15 cellular contexts compared by ENCODE assay signal in genomic region chr13:77406644-77407440, GRCh38.
DNase-seq lines count a peak whose midpoint lies in the region; ATAC-seq, FAIRE-seq and TF ChIP-seq lines count a peak whose summit lies in the region.
"Had no signal": no experiment of that assay in that cellular context is flagged by ENCODE, and none has a peak within 500 bp of the region (broad histone marks: within the 10 kb centered on the region; RNA-seq: fewer than 3 reads in every experiment).

No MANE protein-coding gene starts in this region.

- in situ Hi-C loops in GM12878 (cut with MboI), result no loop called here

- H4K91ac ChIP-seq in neuronal stem cell (ENCODE audit: low read depth, low read length, poor library complexity), result no peak overlapping the region

- H2BK15ac ChIP-seq in neuronal stem cell (ENCODE audit: low read length), result no peak overlapping the region

- H3K27ac ChIP-seq in A673 (ENCODE audit: low read depth, low read length, poor library complexity, severe bottlenecking) (no peak overlapping the region), GM12878 (ENCODE audit: control insufficient read depth, insufficient read depth) (no peak overlapping the region), neuronal stem cell (replicated peaks; ENCODE audit: low read length) (no peak overlapping the region), kidney (ENCODE audit: low read depth in 2 of 2, low read length in 2 of 2) (no peak overlapping the region)
- H3K27ac ChIP-seq: C4-2B had no signal

- DNase-seq in A673 (ENCODE audit: low spot score), result peak; percentile 69
- DNase-seq in NB4 (ENCODE audit: low read depth), result peak; percentile 63
- no peak for DNase-seq in GM12878 (ENCODE audit: low read depth, low spot score)
- no peak for DNase-seq in neuronal stem cell (ENCODE audit: low spot score)
- no peak for DNase-seq in HuH-7.5 (ENCODE audit: low spot score)
- no peak for DNase-seq in kidney
- DNase-seq: CD4-positive, alpha-beta memory T cell; DMS79; HCEC 1CT; HFFc6 had no signal

- H2AFZ ChIP-seq in GM12878 (ENCODE audit: control insufficient read depth, low read depth, low read length) (peak overlapping the region; percentile 16; the same call in 1 of the 2 replicates), neuronal stem cell (ENCODE audit: low read length) (peak overlapping the region; percentile 28)

- no peaks in the 10 kb centered on the region for H3K9me3 ChIP-seq in A673 (ENCODE audit: low read depth, low read length, poor library complexity, severe bottlenecking)
- H3K9me3 ChIP-seq in GM12878 (replicated peaks; ENCODE audit: control insufficient read depth, insufficient read depth, low read length), result no peaks in the 10 kb centered on the region
- no peaks in the 10 kb centered on the region for H3K9me3 ChIP-seq in neuronal stem cell (replicated peaks in 1 of 2; ENCODE audit: control insufficient read depth in 2 of 2, insufficient read depth in 1 of 2, low read depth in 1 of 2, low read length in 2 of 2)
- no peaks in the 10 kb centered on the region for H3K9me3 ChIP-seq in kidney (ENCODE audit: control insufficient read depth in 1 of 2, low read length in 2 of 2)

- no peak overlapping the region for H3K4ac ChIP-seq in neuronal stem cell (ENCODE audit: low read length)

- RAD21 ChIA-PET in GM12878 (lab: Charles Lee; ENCODE audit: unreplicated experiment), result no interaction called here

- no peak overlapping the region for H3K14ac ChIP-seq in neuronal stem cell (ENCODE audit: low read length)

- H3K4me1 ChIP-seq in A673 (ENCODE audit: insufficient read depth, low read length, poor library complexity, severe bottlenecking), result no peaks in the 10 kb centered on the region
- H3K4me1 ChIP-seq in GM12878 (ENCODE audit: control insufficient read depth, insufficient read depth, low read length), result no peaks in the 10 kb centered on the region
- peaks cover 0 to 3% of the 10 kb centered on the region in 2 donors for H3K4me1 ChIP-seq in neuronal stem cell (ENCODE audit: control insufficient read depth in 2 of 2, insufficient read depth in 1 of 2, low read depth in 1 of 2, low read length in 2 of 2)
- H3K4me1 ChIP-seq in kidney (ENCODE audit: control insufficient read depth in 1 of 2, insufficient read depth in 1 of 2, low read depth in 1 of 2, low read length in 2 of 2), result no peaks in the 10 kb centered on the region

- no TSS peak for BruUV-seq in A673 (replicated peaks; lab: Mats Ljungman, UMichigan)
- no TSS peak for BruUV-seq in GM12878 (replicated peaks; lab: Mats Ljungman, UMichigan)

- intact Hi-C loops in A673 (cut with micrococcal nuclease; ENCODE audit: unreplicated experiment) (no loop called here), GM12878 (cut with micrococcal nuclease; ENCODE audit: unreplicated experiment) (no loop called here), kidney (cut with DNase I) (no loop called here)

- ATAC-seq in GM12878 (no peak), GM19395 (IDR thresholded peaks at IDR 0.05; ENCODE audit: unreplicated experiment) (no peak)
- ATAC-seq: HepG2 had no signal

- H4K8ac ChIP-seq in neuronal stem cell (ENCODE audit: low read depth, low read length), result no peak overlapping the region

- H3K79me2 ChIP-seq in GM12878 (ENCODE audit: control insufficient read depth, insufficient read depth, low read length), result no peaks in the 10 kb centered on the region

- H3K9ac ChIP-seq in GM12878 (ENCODE audit: control insufficient read depth, insufficient read depth, low read length) (no peak overlapping the region), neuronal stem cell (ENCODE audit: low read depth, low read length, poor library complexity) (no peak overlapping the region), kidney (ENCODE audit: low read length in 2 of 2) (no peak overlapping the region)

- SMC1A ChIA-PET in GM12878 (lab: Charles Lee; ENCODE audit: uncharacterized antibody, unreplicated experiment), result interaction anchor here (0.7 to 1.8 kb wide), 5 partner anchors 9 to 18 kb away, joined by 3 to 8 read pairs (median 4); no protein-coding TSS in a partner anchor

- no peaks in the 10 kb centered on the region for H4K20me1 ChIP-seq in GM12878 (ENCODE audit: control insufficient read depth, insufficient read depth)

- H3K4me2 ChIP-seq in GM12878 (ENCODE audit: control insufficient read depth, insufficient read depth) (no peak overlapping the region), neuronal stem cell (ENCODE audit: insufficient read depth, low read length, poor library complexity, severe bottlenecking) (no peak overlapping the region)

- no peak for TF ChIP-seq EP300 in GM12878 (IDR thresholded peaks at IDR 0.05; ENCODE audit: borderline replicate concordance in 1 of 2, control insufficient read depth in 1 of 2, low read depth in 2 of 2, low read length in 2 of 2)

- H3K27me3 ChIP-seq in A673 (replicated peaks; ENCODE audit: insufficient read depth, low read depth, low read length, poor library complexity), result no peaks in the 10 kb centered on the region
- no peaks in the 10 kb centered on the region for H3K27me3 ChIP-seq in GM12878 (replicated peaks in 1 of 2; ENCODE audit: control insufficient read depth in 2 of 2, insufficient read depth in 2 of 2, low read length in 1 of 2)
- no peaks in the 10 kb centered on the region for H3K27me3 ChIP-seq in neuronal stem cell (ENCODE audit: control insufficient read depth in 3 of 3, insufficient read depth in 3 of 3, low read depth in 1 of 3, low read length in 3 of 3)

- TF ChIP-seq CTCF in A673 (conservative IDR thresholded peaks at IDR 0.05; ENCODE audit: low read depth, low read length) (no peak), NB4 (IDR thresholded peaks at IDR 0.05; ENCODE audit: low read depth, low read length) (no peak), GM12878 (IDR thresholded peaks at IDR 0.05 in 2 of 3, conservative IDR thresholded peaks at IDR 0.05 in 1 of 3; ENCODE audit: control insufficient read depth in 2 of 3, extremely low read depth in 1 of 3, insufficient read depth in 1 of 3, low read depth in 3 of 3, low read length in 3 of 3) (no peak), kidney (IDR thresholded peaks at IDR 0.05; ENCODE audit: borderline replicate concordance, extremely low read depth, insufficient read depth) (no peak)

- TF ChIP-seq POLR2A in NB4 (IDR thresholded peaks at IDR 0.05; ENCODE audit: extremely low read depth, insufficient read length), result no peak
- TF ChIP-seq POLR2A in GM12878 (IDR thresholded peaks at IDR 0.05; ENCODE audit: low read depth, low read length), result no peak

- H2AK5ac ChIP-seq in neuronal stem cell (ENCODE audit: low read depth, low read length), result no peak overlapping the region

- FAIRE-seq in GM12878 (lab: Jason Lieb, UNC) (no peak), kidney (lab: Jason Lieb, UNC) (no peak)
- FAIRE-seq: GM12891, HepG2, HTR-8/SVneo had no signal

- no peak overlapping the region for H2BK12ac ChIP-seq in neuronal stem cell (ENCODE audit: low read length)

- no peak overlapping the region for H2BK5ac ChIP-seq in neuronal stem cell (ENCODE audit: low read length)

- no peak overlapping the region for H3K23ac ChIP-seq in neuronal stem cell (ENCODE audit: low read depth, low read length, poor library complexity)

- H3K18ac ChIP-seq in neuronal stem cell (ENCODE audit: low read length), result no peak overlapping the region

- H2BK120ac ChIP-seq in neuronal stem cell (ENCODE audit: low read depth, low read length), result no peak overlapping the region

- peaks cover 1% of the 10 kb centered on the region for H3K79me1 ChIP-seq in neuronal stem cell (ENCODE audit: low read depth, low read length)

- 95% methylated on average over 4 of the region's 4 CpGs for WGBS in GM12878 (ENCODE audit: insufficient coverage, insufficient replicate concordance, low lambda C conversion rate, missing lambda C conversion rate)
- no CpG with 5 or more reads among the region's 4 CpGs for WGBS in neuronal stem cell (ENCODE audit: extremely low coverage in 2 of 2, insufficient read length in 2 of 2, insufficient replicate concordance in 1 of 2), 2 donors

- no peak for TF ChIP-seq RAD21 in GM12878 (IDR thresholded peaks at IDR 0.05; ENCODE audit: insufficient read depth, low read depth, low read length)

- no peaks in the 10 kb centered on the region for H3K36me3 ChIP-seq in A673 (ENCODE audit: insufficient read depth, low read length, poor library complexity, severe bottlenecking)
- H3K36me3 ChIP-seq in GM12878 (ENCODE audit: control insufficient read depth in 2 of 2, insufficient read depth in 2 of 2, low read length in 1 of 2), result no peaks in the 10 kb centered on the region
- no peaks in the 10 kb centered on the region for H3K36me3 ChIP-seq in neuronal stem cell (replicated peaks in 1 of 2; ENCODE audit: control insufficient read depth in 2 of 2, insufficient read depth in 2 of 2, low read length in 2 of 2)
- H3K36me3 ChIP-seq in kidney (ENCODE audit: control insufficient read depth in 1 of 2, insufficient read depth in 2 of 2, low read length in 2 of 2), result no peaks in the 10 kb centered on the region

- POLR2A ChIA-PET in A673 (lab: Charles Lee; ENCODE audit: low non-redundant PET) (interaction anchor here (0.7 kb wide), 1 partner anchor 120 kb away, joined by 5 read pairs; no protein-coding TSS in a partner anchor), GM12878 (lab: Charles Lee) (no interaction called here)

- H3K4me3 ChIP-seq in A673 (ENCODE audit: low read depth, low read length, poor library complexity, severe bottlenecking), result no peak overlapping the region
- no peak overlapping the region for H3K4me3 ChIP-seq in NB4 (ENCODE audit: low read depth, low read length)
- H3K4me3 ChIP-seq in GM12878, result no peak overlapping the region
- no peak overlapping the region for H3K4me3 ChIP-seq in neuronal stem cell (ENCODE audit: low read length in 2 of 2)
- H3K4me3 ChIP-seq in kidney (ENCODE audit: low read length in 2 of 2), result no peak overlapping the region

- CTCF ChIA-PET in A673 (lab: Charles Lee), result interaction anchor here (0.6 kb wide), 1 partner anchor 189 kb away, joined by 4 read pairs; no protein-coding TSS in a partner anchor
- CTCF ChIA-PET in GM12878 (lab: Yijun Ruan, JAX), result interaction anchor here (0.9 to 1.3 kb wide), 2 partner anchors 13 to 18 kb away, joined by 3 read pairs; no protein-coding TSS in a partner anchor

Comparison
In these comparisons a context has a peak if more than half of its experiments do, and no peak if none do; other contexts are left out.
1. DNase-seq: peak in A673 (single experiment) and NB4 (single experiment); none in GM12878 (single experiment), neuronal stem cell (single experiment), HuH-7.5 (single experiment) and kidney (single experiment).